ENCODE assay signal across 24 cellular contexts in genomic region chr7:43562383-43562782, GRCh38.
"Had no signal": no experiment of that assay in that cellular context is flagged by ENCODE, and none has a peak within 500 bp of the region (broad histone marks: within the 10 kb centered on the region; RNA-seq: fewer than 3 reads in every experiment).

No MANE protein-coding gene starts in this region.

- DNase-seq: dermis blood vessel endothelial cell; dorsolateral prefrontal cortex; effector CD4-positive, alpha-beta T cell; effector memory CD4-positive, alpha-beta T cell; esophagus squamous epithelium; foreskin fibroblast; foreskin melanocyte; gastrocnemius medialis; glutamatergic neuron; head of caudate nucleus; heart right ventricle; hippocampal formation; immature natural killer cell; islet precursor cell; left cardiac atrium; left lung; left ventricle myocardium superior; lower lobe of right lung; mesenchymal stem cell; mucosa of descending colon had no signal

- H3K36me3 ChIP-seq: esophagus squamous epithelium, gastrocnemius medialis, heart right ventricle, left lung, lower lobe of right lung had no signal

- H3K4me1 Mint-ChIP-seq: immature natural killer cell, mesothelial cell of epicardium had no signal

- H3K9me3 Mint-ChIP-seq: mesothelial cell of epicardium had no signal

- H3K9me3 ChIP-seq: esophagus squamous epithelium, gastrocnemius medialis, heart right ventricle, left lung, lower lobe of right lung, mucosa of descending colon had no signal

- H3K27ac ChIP-seq: coronary artery, dorsolateral prefrontal cortex, esophagus squamous epithelium, gastrocnemius medialis, heart right ventricle, left lung, lower lobe of right lung had no signal

- H3K4me3 ChIP-seq: coronary artery, dorsolateral prefrontal cortex, esophagus squamous epithelium, gastrocnemius medialis, heart right ventricle, left lung, lower lobe of right lung, mucosa of descending colon had no signal

- H3K36me3 Mint-ChIP-seq: immature natural killer cell, mesothelial cell of epicardium had no signal

- H3K4me3 Mint-ChIP-seq: immature natural killer cell, mesothelial cell of epicardium had no signal

- FAIRE-seq: colon, endothelial cell of umbilical vein had no signal

- H3K4me1 ChIP-seq: esophagus squamous epithelium, gastrocnemius medialis, heart right ventricle, left lung, lower lobe of right lung had no signal

- H3K27ac Mint-ChIP-seq: immature natural killer cell, mesothelial cell of epicardium had no signal

- H3K27me3 ChIP-seq: gastrocnemius medialis, left lung had no signal
